ENCODE assay signal across 9 cellular contexts in the genomic region with DNA sequence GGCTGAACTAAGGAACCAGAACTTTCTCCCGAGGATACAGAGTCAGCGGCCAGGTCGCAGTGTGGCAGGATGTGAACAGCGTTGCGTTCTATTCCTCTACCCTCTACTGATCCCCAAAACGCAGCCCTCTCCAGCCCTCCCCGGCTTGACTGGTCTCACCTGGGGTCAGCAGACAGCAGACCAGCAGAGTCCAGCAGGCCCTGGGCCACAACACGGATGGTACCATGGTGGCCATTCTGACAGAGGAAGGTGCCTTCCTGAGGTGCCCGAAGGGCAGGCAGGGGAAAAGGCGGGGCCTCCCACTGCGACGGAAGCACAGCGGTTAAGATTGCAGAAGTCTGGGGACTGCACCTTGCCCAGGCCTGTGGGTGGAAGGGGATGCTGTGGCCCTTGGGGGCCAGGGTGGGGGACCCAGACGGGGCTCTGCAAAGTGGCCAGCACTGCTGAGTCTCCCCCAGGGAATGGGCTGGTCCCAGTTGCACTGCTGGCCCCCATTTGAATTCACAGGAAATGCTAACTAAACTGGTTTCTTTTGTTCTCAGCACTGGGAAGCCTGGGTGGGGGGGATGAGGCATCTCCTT. TPM values are rescaled to one million over a fixed set of nuclear protein-coding genes. Genes with fewer than 3 reads are reported as not detected.
DNase-seq lines count a peak whose midpoint lies in the region; ATAC-seq and TF ChIP-seq lines count a peak whose summit lies in the region.
"Had no signal": no experiment of that assay in that cellular context is flagged by ENCODE, and none has a peak within 500 bp of the region (broad histone marks: within the 10 kb centered on the region; RNA-seq: fewer than 3 reads in every experiment).

Gene ICAM3, minus strand, starts transcription at position 245 of the 581 bp plus-strand sequence. Its CDS starts 10 bp downstream, at position 235.

- CTCF ChIA-PET in Panc1 (lab: Charles Lee) = no interaction called here

- H3K4me1 ChIP-seq in right atrium auricular region (peaks cover 0 to 12% of the 10 kb centered on the region in 2 donors), Panc1 (ENCODE audit: control insufficient read depth, insufficient read depth, low read length) (peaks cover 5% of the 10 kb centered on the region), sigmoid colon (peaks cover 0 to 8% (median 4%) of the 10 kb centered on the region in 4 donors)

- no peaks in the 10 kb centered on the region for H3K27me3 Mint-ChIP-seq in natural killer cell treated with Interleukin-12 subunit alpha and Interleukin-12 subunit beta and Interleukin-15 and Interleukin-18, amount 100 ng/mL, for 72 hours

- TF ChIP-seq CTCF in right atrium auricular region (IDR thresholded peaks at IDR 0.05) = no peak
- TF ChIP-seq CTCF in Panc1 (IDR thresholded peaks at IDR 0.05) = no peak
- TF ChIP-seq CTCF in sigmoid colon (IDR thresholded peaks at IDR 0.05) = no peak

- no peak for TF ChIP-seq EP300 in sigmoid colon (IDR thresholded peaks at IDR 0.05)

- DNase-seq in Right ventricle myocardium inferior (ENCODE audit: missing footprints) (peak; percentile 83), right atrium auricular region (ENCODE audit: low spot score) (no peak), Panc1 (ENCODE audit: low read depth, low spot score) (no peak), NCI-H1694 (lab: John Stamatoyannopoulos, UW) (no peak), sigmoid colon (no peak), SW 1271 (lab: John Stamatoyannopoulos, UW) (no peak)
- peak; percentile 71 for DNase-seq in activated naive CD4-positive, alpha-beta T cell treated with Interleukin-2 at 50 U/mL for 16 hours
- peak; percentile 89 for DNase-seq in natural killer cell treated with Interleukin-12 subunit alpha and Interleukin-12 subunit beta and Interleukin-15 and Interleukin-18, amount 100 ng/mL, for 72 hours (ENCODE audit: low spot score)

- ATAC-seq in Right ventricle myocardium inferior (no peak), Panc1 (no peak)
- ATAC-seq in natural killer cell treated with Interleukin-12 subunit alpha and Interleukin-12 subunit beta and Interleukin-15 and Interleukin-18, amount 100 ng/mL, for 72 hours = peak; percentile 93 to 94

- in situ Hi-C loops in Panc1 (cut with HindIII; ENCODE audit: low pct_unique_long_range_greater_than_20kb, low sequenced_read_pairs) = no loop called here

- H3K4me3 ChIP-seq in right atrium auricular region = no peak within 1 kb of the TSS
- H3K4me3 ChIP-seq in Panc1 (ENCODE audit: low read depth in 2 of 2, low read length in 2 of 2) = no peak within 1 kb of the TSS
- H3K4me3 ChIP-seq in sigmoid colon = no peak within 1 kb of the TSS

- no peaks in the 10 kb centered on the region for H3K36me3 ChIP-seq in right atrium auricular region
- H3K36me3 ChIP-seq in Panc1 (ENCODE audit: control insufficient read depth, insufficient read depth, low read length) = no peaks in the 10 kb centered on the region
- no peaks in the 10 kb centered on the region for H3K36me3 ChIP-seq in sigmoid colon

- no peak for TF ChIP-seq POLR2A in sigmoid colon (IDR thresholded peaks at IDR 0.05)

- POLR2A ChIA-PET in Panc1 (lab: Charles Lee) = no interaction called here

- peak within 1 kb of the TSS; percentile 95 for H3K4me3 Mint-ChIP-seq in natural killer cell treated with Interleukin-12 subunit alpha and Interleukin-12 subunit beta and Interleukin-15 and Interleukin-18, amount 100 ng/mL, for 72 hours

- H3K27me3 ChIP-seq in right atrium auricular region (no peaks in the 10 kb centered on the region), Panc1 (ENCODE audit: control insufficient read depth, insufficient read depth, low read length) (no peaks in the 10 kb centered on the region), sigmoid colon (no peaks in the 10 kb centered on the region)

- H3K27ac ChIP-seq in right atrium auricular region = no peak within 1 kb of the TSS
- no peak within 1 kb of the TSS for H3K27ac ChIP-seq in Panc1 (ENCODE audit: low read length)
- no peak within 1 kb of the TSS for H3K27ac ChIP-seq in sigmoid colon

- no peaks in the 10 kb centered on the region for H3K9me3 ChIP-seq in right atrium auricular region
- H3K9me3 ChIP-seq in Panc1 (ENCODE audit: control insufficient read depth, insufficient read depth, low read depth, low read length) = no peaks in the 10 kb centered on the region
- H3K9me3 ChIP-seq in sigmoid colon = no peaks in the 10 kb centered on the region

- H3K9me3 Mint-ChIP-seq in natural killer cell treated with Interleukin-12 subunit alpha and Interleukin-12 subunit beta and Interleukin-15 and Interleukin-18, amount 100 ng/mL, for 72 hours = no peaks in the 10 kb centered on the region
- H3K9me3 Mint-ChIP-seq: brain had no signal

- 33 to 73% methylated on average over 14 of the region's 14 CpGs for WGBS in sigmoid colon, 2 donors

- H3K27ac Mint-ChIP-seq in natural killer cell treated with Interleukin-12 subunit alpha and Interleukin-12 subunit beta and Interleukin-15 and Interleukin-18, amount 100 ng/mL, for 72 hours = peak within 1 kb of the TSS; percentile 76 to 86

- H3K4me1 Mint-ChIP-seq in natural killer cell treated with Interleukin-12 subunit alpha and Interleukin-12 subunit beta and Interleukin-15 and Interleukin-18, amount 100 ng/mL, for 72 hours (ENCODE audit: low read depth in 2 of 2) = peaks cover 19 to 23% of the 10 kb centered on the region in 2 donors

- no peaks in the 10 kb centered on the region for H3K36me3 Mint-ChIP-seq in natural killer cell treated with Interleukin-12 subunit alpha and Interleukin-12 subunit beta and Interleukin-15 and Interleukin-18, amount 100 ng/mL, for 72 hours
- H3K36me3 Mint-ChIP-seq: brain had no signal

- intact Hi-C loops in Right ventricle myocardium inferior (cut with DNase I) (no loop called here), Panc1 (cut with micrococcal nuclease; ENCODE audit: unreplicated experiment) (no loop called here), sigmoid colon (cut with DNase I) (loop anchor here (10.0 kb wide), 1 partner anchor 145 kb away; the partner anchor contains the start of gene DNMT1)

- no TSS peak for BruUV-seq in Panc1 (replicated peaks; lab: Mats Ljungman, UMichigan)

RNA-seq across cellular contexts. Expression of gene ICAM3, which starts in this region (rescaled TPM):
- total RNA-seq in Right ventricle myocardium inferior (36.7 TPM), right atrium auricular region (1 to 10 TPM; 5.3 to 7.1 TPM), Panc1 (2021; ENCODE audit: unreplicated experiment) (10.5 TPM), sigmoid colon (1 to 10 TPM; 1.9 to 4.2 (median 3.4) TPM)
- 17.8 TPM for polyA plus RNA-seq in Panc1 (2012; ENCODE audit: insufficient read length)
- total RNA-seq in natural killer cell treated with Interleukin-12 subunit alpha and Interleukin-12 subunit beta and Interleukin-15 and Interleukin-18, amount 100 ng/mL, for 72 hours = 100 to 1,000 TPM in 1 of 2 donors, 10 to 100 TPM in 1; 91.9 to 154 TPM
- polyA plus RNA-seq in sigmoid colon = 10 to 100 TPM; 24.5 to 45.2 (median 35.4) TPM

Comparison
In these comparisons a context has a peak if more than half of its experiments do, and no peak if none do; other contexts are left out.
1. DNase-seq: peak in Right ventricle myocardium inferior (single experiment), activated naive CD4-positive, alpha-beta T cell treated with Interleukin-2 at 50 U/mL for 16 hours (single experiment) and natural killer cell treated with Interleukin-12 subunit alpha and Interleukin-12 subunit beta and Interleukin-15 and Interleukin-18, amount 100 ng/mL, for 72 hours (single experiment); none in right atrium auricular region (single experiment), Panc1 (single experiment), NCI-H1694 (single experiment), sigmoid colon (single experiment) and SW 1271 (0 of 2).
2. ATAC-seq: peak in natural killer cell treated with Interleukin-12 subunit alpha and Interleukin-12 subunit beta and Interleukin-15 and Interleukin-18, amount 100 ng/mL, for 72 hours (2 of 2); none in Right ventricle myocardium inferior (single experiment) and Panc1 (single experiment).